8 cellular contexts compared by ENCODE assay signal in the genomic region with DNA sequence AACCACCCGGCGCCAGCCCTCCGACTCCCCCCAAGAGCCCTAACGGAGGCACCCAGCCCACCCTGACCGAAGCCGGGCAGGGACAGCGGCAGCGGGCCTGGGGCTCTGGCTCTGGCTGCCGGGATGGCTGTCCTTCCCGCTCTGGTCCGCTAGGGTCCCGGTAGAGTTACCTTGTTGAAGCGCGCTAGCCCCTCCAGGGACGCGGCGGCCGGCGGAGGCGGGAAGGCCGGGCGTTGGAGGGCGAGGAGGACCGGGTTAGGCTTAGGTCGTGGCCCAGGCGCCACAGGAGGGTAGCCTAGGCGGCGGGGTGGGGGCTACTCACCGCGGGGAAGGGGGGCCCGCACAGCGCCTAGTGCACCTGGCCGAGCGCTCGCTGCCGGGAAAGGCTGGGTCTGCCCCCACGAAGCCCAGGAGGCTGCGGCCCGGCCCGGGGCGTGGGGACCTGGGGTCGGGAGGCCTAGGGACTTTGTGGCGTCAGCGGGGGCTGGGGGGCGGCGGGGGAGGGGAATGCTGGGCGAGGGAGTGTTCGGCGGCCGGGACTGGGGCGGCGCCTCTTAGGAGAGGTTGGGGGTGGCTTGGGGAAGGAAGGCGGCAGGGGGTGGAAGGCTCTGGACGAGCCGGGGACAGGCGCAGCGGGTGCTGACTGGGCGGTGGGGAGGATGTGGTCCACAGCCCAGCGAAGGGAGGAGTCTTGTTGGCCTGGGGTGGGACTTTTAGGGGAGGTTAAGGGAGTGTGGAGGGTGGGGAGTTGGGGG. TPM values are rescaled to one million over a fixed set of nuclear protein-coding genes. Genes with fewer than 3 reads are reported as not detected.
DNase-seq lines count a peak whose midpoint lies in the region; ATAC-seq and TF ChIP-seq lines count a peak whose summit lies in the region.

TSS of gene TRIM17 (minus strand) at position 645 of the 755 bp plus-strand sequence. CDS start 1,789 bp downstream, outside the sequence.

- H3K9me3 Mint-ChIP-seq in CD14-positive monocyte (peaks cover 0 to 12% (median 8%) of the 10 kb centered on the region in 7 donors), progenitor cell of endocrine pancreas (ENCODE audit: low read depth) (peaks cover 1% of the 10 kb centered on the region)

- H3K27me3 ChIP-seq in MG63 (peaks cover 4% of the 10 kb centered on the region; the same call in 1 of the 2 replicates), SJCRH30 (no peaks in the 10 kb centered on the region)

- H3K4me1 Mint-ChIP-seq in CD14-positive monocyte (peaks cover 13% of the 10 kb centered on the region), progenitor cell of endocrine pancreas (ENCODE audit: low read depth) (peaks cover 37% of the 10 kb centered on the region)

- peak within 1 kb of the TSS; percentile 30 for H3K4me3 ChIP-seq in MG63
- H3K4me3 ChIP-seq in SJCRH30: no peak within 1 kb of the TSS

- no peak within 1 kb of the TSS for H3K27ac Mint-ChIP-seq in CD14-positive monocyte
- H3K27ac Mint-ChIP-seq in progenitor cell of endocrine pancreas: no peak within 1 kb of the TSS

- H3K27me3 Mint-ChIP-seq in CD14-positive monocyte (ENCODE audit: low read depth in 3 of 3) (peaks cover 55 to 72% (median 61%) of the 10 kb centered on the region in 3 donors), progenitor cell of endocrine pancreas (peaks cover 17% of the 10 kb centered on the region)

- H3K4me3 Mint-ChIP-seq in CD14-positive monocyte: peak within 1 kb of the TSS; percentile 39 to 86
- H3K4me3 Mint-ChIP-seq in progenitor cell of endocrine pancreas (ENCODE audit: low read depth): peak within 1 kb of the TSS; percentile 75

- ATAC-seq in HG02763 (IDR thresholded peaks at IDR 0.05; ENCODE audit: unreplicated experiment): no peak

- DNase-seq in CD14-positive monocyte (ENCODE audit: low spot score): no peak
- DNase-seq in MG63: peak; percentile 39
- DNase-seq in activated effector memory CD4-positive, alpha-beta T cell treated with Interleukin-2 at 50 U/mL for 16 hours: peak; percentile 27
- DNase-seq in glomerular visceral epithelial cell (ENCODE audit: extremely low spot score): peak; percentile 7
- peak; percentile 60 for DNase-seq in progenitor cell of endocrine pancreas (ENCODE audit: low spot score, unreplicated experiment)
- DNase-seq in Kasumi-1 (lab: John Stamatoyannopoulos, UW): no peak
- no peak for DNase-seq in SJCRH30

- H3K36me3 ChIP-seq in MG63 (no peaks in the 10 kb centered on the region), SJCRH30 (no peaks in the 10 kb centered on the region)

- H3K4me1 ChIP-seq in SJCRH30: no peaks in the 10 kb centered on the region

- TF ChIP-seq CTCF in CD14-positive monocyte (IDR thresholded peaks at IDR 0.05): peak; percentile 26
- TF ChIP-seq CTCF in progenitor cell of endocrine pancreas (IDR thresholded peaks at IDR 0.05; ENCODE audit: unreplicated experiment): peak; percentile 62

- no peak within 1 kb of the TSS for H3K27ac ChIP-seq in SJCRH30

- intact Hi-C loops in CD14-positive monocyte (cut with micrococcal nuclease): no loop called here

- H3K9me3 ChIP-seq in MG63 (no peaks in the 10 kb centered on the region), SJCRH30 (replicated peaks) (no peaks in the 10 kb centered on the region; the same call in 1 of the 2 replicates)

- peaks cover 11 to 12% of the 10 kb centered on the region in 2 donors for H3K36me3 Mint-ChIP-seq in CD14-positive monocyte
- peaks cover 3% of the 10 kb centered on the region for H3K36me3 Mint-ChIP-seq in progenitor cell of endocrine pancreas (ENCODE audit: insufficient read depth)

RNA-seq across cellular contexts. Expression of gene TRIM17, which starts in this region (rescaled TPM):
- not detected for polyA plus RNA-seq in CD14-positive monocyte
- not detected in 2 replicates for total RNA-seq in MG63 (2014; rRNA removed; shearing (Covaris generic); ENCODE audit: low replicate concordance)
- 20.5 and 20.8 TPM in 2 replicates for total RNA-seq in progenitor cell of endocrine pancreas
- not detected in 2 replicates for total RNA-seq in SJCRH30 (2014; rRNA removed; shearing (Covaris generic))

Comparison
In these comparisons a context has a peak if more than half of its experiments do, and no peak if none do; other contexts are left out.
1. RNA of gene TRIM17 (total RNA-seq): 20.5 to 20.8 TPM in progenitor cell of endocrine pancreas; not detected in MG63 and not detected in SJCRH30; every median in the first group is over 10 times any median in the second.
2. Peak in DNase-seq and H3K4me3 ChIP-seq in MG63; RNA of the gene not detected or under 1 TPM.
3. DNase-seq: peak in activated effector memory CD4-positive, alpha-beta T cell treated with Interleukin-2 at 50 U/mL for 16 hours (single experiment), glomerular visceral epithelial cell (single experiment) and progenitor cell of endocrine pancreas (single experiment); none in CD14-positive monocyte (single experiment), Kasumi-1 (0 of 2) and SJCRH30 (0 of 2).